1 cellular context compared by ENCODE assay signal in the genomic region with DNA sequence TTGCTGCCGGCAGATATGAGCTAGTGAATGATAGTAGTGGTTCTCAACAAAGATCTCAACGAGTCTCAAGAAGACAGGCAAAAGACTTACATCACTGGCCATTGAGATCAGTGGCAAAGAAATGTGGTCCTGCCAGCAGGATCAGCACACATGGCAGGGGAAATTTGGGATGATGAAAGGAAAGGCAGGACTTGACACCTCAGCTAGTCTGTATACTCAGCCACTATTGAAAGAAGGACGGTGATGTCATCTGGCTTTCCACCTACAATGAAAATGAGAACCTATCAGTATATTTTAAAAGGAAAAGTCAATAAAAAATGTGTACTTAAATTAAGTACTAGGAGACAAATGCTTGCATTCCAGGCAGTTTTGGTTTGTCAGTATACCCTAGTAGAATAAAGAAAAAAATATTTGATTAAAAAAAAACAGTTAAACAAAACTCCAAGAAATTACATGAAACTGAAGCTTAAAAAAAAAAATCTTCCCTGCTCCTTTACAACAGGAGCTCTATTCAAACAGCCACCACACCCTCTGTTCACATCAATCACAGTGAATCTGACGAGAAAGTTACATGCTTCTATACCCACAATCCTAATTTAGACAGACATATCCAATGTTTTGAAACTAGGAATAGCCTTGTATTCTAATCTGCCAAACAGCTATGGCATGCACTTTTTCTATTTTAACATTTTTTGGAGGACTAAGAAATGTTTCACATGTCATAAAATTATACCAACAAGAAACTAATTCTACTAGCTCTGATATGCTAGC.
A peak's percentile ranks its signal among the peaks of the same experiment; 100 is the strongest.
TF ChIP-seq lines count a peak whose summit lies in the region.

No MANE protein-coding gene starts in this region.

TF ChIP-seq in HEK293, 187 proteins besides CTCF, POLR2A, EP300 and RAD21 (continued from another document and continues in another):
- TF ChIP-seq, protein P1, sequence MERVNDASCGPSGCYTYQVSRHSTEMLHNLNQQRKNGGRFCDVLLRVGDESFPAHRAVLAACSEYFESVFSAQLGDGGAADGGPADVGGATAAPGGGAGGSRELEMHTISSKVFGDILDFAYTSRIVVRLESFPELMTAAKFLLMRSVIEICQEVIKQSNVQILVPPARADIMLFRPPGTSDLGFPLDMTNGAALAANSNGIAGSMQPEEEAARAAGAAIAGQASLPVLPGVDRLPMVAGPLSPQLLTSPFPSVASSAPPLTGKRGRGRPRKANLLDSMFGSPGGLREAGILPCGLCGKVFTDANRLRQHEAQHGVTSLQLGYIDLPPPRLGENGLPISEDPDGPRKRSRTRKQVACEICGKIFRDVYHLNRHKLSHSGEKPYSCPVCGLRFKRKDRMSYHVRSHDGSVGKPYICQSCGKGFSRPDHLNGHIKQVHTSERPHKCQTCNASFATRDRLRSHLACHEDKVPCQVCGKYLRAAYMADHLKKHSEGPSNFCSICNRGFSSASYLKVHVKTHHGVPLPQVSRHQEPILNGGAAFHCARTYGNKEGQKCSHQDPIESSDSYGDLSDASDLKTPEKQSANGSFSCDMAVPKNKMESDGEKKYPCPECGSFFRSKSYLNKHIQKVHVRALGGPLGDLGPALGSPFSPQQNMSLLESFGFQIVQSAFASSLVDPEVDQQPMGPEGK (tag by site-specific recombination; IDR thresholded peaks at IDR 0.05) = no peak; the same call in 1 of the 2 replicates
- TF ChIP-seq, protein P2, sequence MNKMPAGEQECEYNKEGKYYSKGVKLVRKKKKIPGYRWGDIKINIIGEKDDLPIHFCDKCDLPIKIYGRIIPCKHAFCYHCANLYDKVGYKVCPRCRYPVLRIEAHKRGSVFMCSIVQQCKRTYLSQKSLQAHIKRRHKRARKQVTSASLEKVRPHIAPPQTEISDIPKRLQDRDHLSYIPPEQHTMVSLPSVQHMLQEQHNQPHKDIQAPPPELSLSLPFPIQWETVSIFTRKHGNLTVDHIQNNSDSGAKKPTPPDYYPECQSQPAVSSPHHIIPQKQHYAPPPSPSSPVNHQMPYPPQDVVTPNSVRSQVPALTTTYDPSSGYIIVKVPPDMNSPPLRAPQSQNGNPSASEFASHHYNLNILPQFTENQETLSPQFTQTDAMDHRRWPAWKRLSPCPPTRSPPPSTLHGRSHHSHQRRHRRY (tag by site-specific recombination; IDR thresholded peaks at IDR 0.05) = no peak
- TF ChIP-seq ZFP41 (tag by site-specific recombination; IDR thresholded peaks at IDR 0.05; ENCODE audit: borderline replicate concordance) (no peak), ZNF473 (tag by site-specific recombination; IDR thresholded peaks at IDR 0.05) (no peak), ZNF274 (IDR thresholded peaks at IDR 0.05; ENCODE audit: low read length) (no peak), ZNF274 (tag by site-specific recombination; IDR thresholded peaks at IDR 0.05; ENCODE audit: borderline replicate concordance) (no peak), SP7 (tag by site-specific recombination; IDR thresholded peaks at IDR 0.05) (0 out of 2 replicates have a peak, but pooled peaks have one; percentile 13), MZF1 (tag by site-specific recombination; IDR thresholded peaks at IDR 0.05; ENCODE audit: borderline replicate concordance) (no peak), ZNF292 (tag by site-specific recombination; IDR thresholded peaks at IDR 0.05; ENCODE audit: borderline replicate concordance, low read depth) (no peak), ZNF391 (tag by site-specific recombination; IDR thresholded peaks at IDR 0.05; ENCODE audit: borderline replicate concordance, low read depth) (no peak), EGR2 (tag by site-specific recombination; IDR thresholded peaks at IDR 0.05; ENCODE audit: low read depth) (no peak), ZIC2 (tag by site-specific recombination; IDR thresholded peaks at IDR 0.05) (no peak), ZNF660 (tag by site-specific recombination; IDR thresholded peaks at IDR 0.05) (0 out of 2 replicates have a peak, but pooled peaks have one; percentile 22), ZNF133 (tag by site-specific recombination; IDR thresholded peaks at IDR 0.05) (no peak), ZNF629 (tag by site-specific recombination; IDR thresholded peaks at IDR 0.05) (peak; percentile 58; the same call in 1 of the 2 replicates), ZNF223 (tag by site-specific recombination; IDR thresholded peaks at IDR 0.05) (no peak), YY1 (tag by site-specific recombination; IDR thresholded peaks at IDR 0.05) (no peak), GLI2 (tag by site-specific recombination; IDR thresholded peaks at IDR 0.05; ENCODE audit: borderline replicate concordance, low read depth) (no peak), ZNF76 (tag by site-specific recombination; IDR thresholded peaks at IDR 0.05; ENCODE audit: borderline replicate concordance, low read depth) (no peak), SCRT1 (tag by site-specific recombination; IDR thresholded peaks at IDR 0.05; ENCODE audit: borderline replicate concordance) (no peak), FEZF1 (tag by site-specific recombination; IDR thresholded peaks at IDR 0.05) (no peak), ZNF350 (tag by site-specific recombination; IDR thresholded peaks at IDR 0.05) (no peak), ZNF37A (tag by site-specific recombination; IDR thresholded peaks at IDR 0.05) (no peak), KLF1 (tag by site-specific recombination; IDR thresholded peaks at IDR 0.05) (no peak), ZNF335 (tag by site-specific recombination; conservative IDR thresholded peaks at IDR 0.05) (peak; percentile 31), ZNF138 (tag by site-specific recombination; IDR thresholded peaks at IDR 0.05; ENCODE audit: borderline replicate concordance) (no peak), GLIS2 (tag by site-specific recombination; IDR thresholded peaks at IDR 0.05) (no peak), ZNF501 (tag by site-specific recombination; IDR thresholded peaks at IDR 0.05) (no peak), ZNF23 (tag by site-specific recombination; IDR thresholded peaks at IDR 0.05; ENCODE audit: borderline replicate concordance) (no peak), ZNF621 (tag by site-specific recombination; IDR thresholded peaks at IDR 0.05) (no peak), ZNF174 (tag by site-specific recombination; IDR thresholded peaks at IDR 0.05) (no peak)
- TF ChIP-seq, protein P3, sequence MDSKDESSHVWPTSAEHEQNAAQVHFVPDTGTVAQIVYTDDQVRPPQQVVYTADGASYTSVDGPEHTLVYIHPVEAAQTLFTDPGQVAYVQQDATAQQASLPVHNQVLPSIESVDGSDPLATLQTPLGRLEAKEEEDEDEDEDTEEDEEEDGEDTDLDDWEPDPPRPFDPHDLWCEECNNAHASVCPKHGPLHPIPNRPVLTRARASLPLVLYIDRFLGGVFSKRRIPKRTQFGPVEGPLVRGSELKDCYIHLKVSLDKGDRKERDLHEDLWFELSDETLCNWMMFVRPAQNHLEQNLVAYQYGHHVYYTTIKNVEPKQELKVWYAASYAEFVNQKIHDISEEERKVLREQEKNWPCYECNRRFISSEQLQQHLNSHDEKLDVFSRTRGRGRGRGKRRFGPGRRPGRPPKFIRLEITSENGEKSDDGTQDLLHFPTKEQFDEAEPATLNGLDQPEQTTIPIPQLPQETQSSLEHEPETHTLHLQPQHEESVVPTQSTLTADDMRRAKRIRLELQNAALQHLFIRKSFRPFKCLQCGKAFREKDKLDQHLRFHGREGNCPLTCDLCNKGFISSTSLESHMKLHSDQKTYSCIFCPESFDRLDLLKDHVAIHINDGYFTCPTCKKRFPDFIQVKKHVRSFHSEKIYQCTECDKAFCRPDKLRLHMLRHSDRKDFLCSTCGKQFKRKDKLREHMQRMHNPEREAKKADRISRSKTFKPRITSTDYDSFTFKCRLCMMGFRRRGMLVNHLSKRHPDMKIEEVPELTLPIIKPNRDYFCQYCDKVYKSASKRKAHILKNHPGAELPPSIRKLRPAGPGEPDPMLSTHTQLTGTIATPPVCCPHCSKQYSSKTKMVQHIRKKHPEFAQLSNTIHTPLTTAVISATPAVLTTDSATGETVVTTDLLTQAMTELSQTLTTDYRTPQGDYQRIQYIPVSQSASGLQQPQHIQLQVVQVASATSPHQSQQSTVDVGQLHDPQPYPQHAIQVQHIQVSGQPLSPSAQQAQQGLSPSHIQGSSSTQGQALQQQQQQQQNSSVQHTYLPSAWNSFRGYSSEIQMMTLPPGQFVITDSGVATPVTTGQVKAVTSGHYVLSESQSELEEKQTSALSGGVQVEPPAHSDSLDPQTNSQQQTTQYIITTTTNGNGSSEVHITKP (tag by site-specific recombination; IDR thresholded peaks at IDR 0.05) = peak; percentile 53; the same call in 1 of the 2 replicates
- TF ChIP-seq, protein P4, sequence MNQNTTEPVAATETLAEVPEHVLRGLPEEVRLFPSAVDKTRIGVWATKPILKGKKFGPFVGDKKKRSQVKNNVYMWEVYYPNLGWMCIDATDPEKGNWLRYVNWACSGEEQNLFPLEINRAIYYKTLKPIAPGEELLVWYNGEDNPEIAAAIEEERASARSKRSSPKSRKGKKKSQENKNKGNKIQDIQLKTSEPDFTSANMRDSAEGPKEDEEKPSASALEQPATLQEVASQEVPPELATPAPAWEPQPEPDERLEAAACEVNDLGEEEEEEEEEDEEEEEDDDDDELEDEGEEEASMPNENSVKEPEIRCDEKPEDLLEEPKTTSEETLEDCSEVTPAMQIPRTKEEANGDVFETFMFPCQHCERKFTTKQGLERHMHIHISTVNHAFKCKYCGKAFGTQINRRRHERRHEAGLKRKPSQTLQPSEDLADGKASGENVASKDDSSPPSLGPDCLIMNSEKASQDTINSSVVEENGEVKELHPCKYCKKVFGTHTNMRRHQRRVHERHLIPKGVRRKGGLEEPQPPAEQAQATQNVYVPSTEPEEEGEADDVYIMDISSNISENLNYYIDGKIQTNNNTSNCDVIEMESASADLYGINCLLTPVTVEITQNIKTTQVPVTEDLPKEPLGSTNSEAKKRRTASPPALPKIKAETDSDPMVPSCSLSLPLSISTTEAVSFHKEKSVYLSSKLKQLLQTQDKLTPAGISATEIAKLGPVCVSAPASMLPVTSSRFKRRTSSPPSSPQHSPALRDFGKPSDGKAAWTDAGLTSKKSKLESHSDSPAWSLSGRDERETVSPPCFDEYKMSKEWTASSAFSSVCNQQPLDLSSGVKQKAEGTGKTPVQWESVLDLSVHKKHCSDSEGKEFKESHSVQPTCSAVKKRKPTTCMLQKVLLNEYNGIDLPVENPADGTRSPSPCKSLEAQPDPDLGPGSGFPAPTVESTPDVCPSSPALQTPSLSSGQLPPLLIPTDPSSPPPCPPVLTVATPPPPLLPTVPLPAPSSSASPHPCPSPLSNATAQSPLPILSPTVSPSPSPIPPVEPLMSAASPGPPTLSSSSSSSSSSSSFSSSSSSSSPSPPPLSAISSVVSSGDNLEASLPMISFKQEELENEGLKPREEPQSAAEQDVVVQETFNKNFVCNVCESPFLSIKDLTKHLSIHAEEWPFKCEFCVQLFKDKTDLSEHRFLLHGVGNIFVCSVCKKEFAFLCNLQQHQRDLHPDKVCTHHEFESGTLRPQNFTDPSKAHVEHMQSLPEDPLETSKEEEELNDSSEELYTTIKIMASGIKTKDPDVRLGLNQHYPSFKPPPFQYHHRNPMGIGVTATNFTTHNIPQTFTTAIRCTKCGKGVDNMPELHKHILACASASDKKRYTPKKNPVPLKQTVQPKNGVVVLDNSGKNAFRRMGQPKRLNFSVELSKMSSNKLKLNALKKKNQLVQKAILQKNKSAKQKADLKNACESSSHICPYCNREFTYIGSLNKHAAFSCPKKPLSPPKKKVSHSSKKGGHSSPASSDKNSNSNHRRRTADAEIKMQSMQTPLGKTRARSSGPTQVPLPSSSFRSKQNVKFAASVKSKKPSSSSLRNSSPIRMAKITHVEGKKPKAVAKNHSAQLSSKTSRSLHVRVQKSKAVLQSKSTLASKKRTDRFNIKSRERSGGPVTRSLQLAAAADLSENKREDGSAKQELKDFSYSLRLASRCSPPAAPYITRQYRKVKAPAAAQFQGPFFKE (tag by site-specific recombination; IDR thresholded peaks at IDR 0.05; ENCODE audit: borderline replicate concordance) = no peak
- TF ChIP-seq, protein P5, sequence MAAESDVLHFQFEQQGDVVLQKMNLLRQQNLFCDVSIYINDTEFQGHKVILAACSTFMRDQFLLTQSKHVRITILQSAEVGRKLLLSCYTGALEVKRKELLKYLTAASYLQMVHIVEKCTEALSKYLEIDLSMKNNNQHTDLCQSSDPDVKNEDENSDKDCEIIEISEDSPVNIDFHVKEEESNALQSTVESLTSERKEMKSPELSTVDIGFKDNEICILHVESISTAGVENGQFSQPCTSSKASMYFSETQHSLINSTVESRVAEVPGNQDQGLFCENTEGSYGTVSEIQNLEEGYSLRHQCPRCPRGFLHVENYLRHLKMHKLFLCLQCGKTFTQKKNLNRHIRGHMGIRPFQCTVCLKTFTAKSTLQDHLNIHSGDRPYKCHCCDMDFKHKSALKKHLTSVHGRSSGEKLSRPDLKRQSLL (tag by site-specific recombination; IDR thresholded peaks at IDR 0.05) = no peak
- TF ChIP-seq, protein P6, sequence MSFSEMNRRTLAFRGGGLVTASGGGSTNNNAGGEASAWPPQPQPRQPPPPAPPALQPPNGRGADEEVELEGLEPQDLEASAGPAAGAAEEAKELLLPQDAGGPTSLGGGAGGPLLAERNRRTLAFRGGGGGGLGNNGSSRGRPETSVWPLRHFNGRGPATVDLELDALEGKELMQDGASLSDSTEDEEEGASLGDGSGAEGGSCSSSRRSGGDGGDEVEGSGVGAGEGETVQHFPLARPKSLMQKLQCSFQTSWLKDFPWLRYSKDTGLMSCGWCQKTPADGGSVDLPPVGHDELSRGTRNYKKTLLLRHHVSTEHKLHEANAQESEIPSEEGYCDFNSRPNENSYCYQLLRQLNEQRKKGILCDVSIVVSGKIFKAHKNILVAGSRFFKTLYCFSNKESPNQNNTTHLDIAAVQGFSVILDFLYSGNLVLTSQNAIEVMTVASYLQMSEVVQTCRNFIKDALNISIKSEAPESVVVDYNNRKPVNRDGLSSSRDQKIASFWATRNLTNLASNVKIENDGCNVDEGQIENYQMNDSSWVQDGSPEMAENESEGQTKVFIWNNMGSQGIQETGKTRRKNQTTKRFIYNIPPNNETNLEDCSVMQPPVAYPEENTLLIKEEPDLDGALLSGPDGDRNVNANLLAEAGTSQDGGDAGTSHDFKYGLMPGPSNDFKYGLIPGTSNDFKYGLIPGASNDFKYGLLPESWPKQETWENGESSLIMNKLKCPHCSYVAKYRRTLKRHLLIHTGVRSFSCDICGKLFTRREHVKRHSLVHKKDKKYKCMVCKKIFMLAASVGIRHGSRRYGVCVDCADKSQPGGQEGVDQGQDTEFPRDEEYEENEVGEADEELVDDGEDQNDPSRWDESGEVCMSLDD (tag by site-specific recombination; IDR thresholded peaks at IDR 0.05) = no peak
- TF ChIP-seq, protein P7, sequence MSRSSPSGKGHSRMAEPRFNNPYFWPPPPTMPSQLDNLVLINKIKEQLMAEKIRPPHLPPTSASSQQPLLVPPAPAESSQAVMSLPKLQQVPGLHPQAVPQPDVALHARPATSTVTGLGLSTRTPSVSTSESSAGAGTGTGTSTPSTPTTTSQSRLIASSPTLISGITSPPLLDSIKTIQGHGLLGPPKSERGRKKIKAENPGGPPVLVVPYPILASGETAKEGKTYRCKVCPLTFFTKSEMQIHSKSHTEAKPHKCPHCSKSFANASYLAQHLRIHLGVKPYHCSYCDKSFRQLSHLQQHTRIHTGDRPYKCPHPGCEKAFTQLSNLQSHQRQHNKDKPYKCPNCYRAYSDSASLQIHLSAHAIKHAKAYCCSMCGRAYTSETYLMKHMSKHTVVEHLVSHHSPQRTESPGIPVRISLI (tag by site-specific recombination; IDR thresholded peaks at IDR 0.05) = peak; percentile 72; the same call in 1 of the 2 replicates
- TF ChIP-seq, protein P8, sequence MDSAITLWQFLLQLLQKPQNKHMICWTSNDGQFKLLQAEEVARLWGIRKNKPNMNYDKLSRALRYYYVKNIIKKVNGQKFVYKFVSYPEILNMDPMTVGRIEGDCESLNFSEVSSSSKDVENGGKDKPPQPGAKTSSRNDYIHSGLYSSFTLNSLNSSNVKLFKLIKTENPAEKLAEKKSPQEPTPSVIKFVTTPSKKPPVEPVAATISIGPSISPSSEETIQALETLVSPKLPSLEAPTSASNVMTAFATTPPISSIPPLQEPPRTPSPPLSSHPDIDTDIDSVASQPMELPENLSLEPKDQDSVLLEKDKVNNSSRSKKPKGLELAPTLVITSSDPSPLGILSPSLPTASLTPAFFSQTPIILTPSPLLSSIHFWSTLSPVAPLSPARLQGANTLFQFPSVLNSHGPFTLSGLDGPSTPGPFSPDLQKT (IDR thresholded peaks at IDR 0.05; ENCODE audit: borderline replicate concordance, low read depth, low read length) = no peak
